29 cellular contexts compared by ENCODE assay signal in the genomic region with DNA sequence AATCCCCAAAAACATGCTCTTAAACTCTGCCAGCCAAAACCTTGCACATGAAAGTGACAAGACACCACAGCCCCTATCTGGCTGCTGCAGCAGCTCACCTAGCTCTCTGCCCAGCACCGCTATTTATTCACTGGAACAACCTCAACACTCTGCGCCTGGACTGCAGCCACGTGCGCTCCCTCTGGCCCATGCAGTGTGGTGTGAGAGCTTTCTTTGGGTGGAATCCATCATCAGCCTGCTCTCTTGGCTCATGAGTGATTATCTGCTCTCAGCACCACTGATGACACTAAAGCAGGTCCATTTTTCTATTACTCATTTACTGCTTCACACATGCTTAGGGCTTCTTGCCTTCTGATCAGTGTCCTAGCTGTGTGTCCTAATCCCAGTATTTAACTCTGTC. TPM values are rescaled to one million over a fixed set of nuclear protein-coding genes. Genes with fewer than 3 reads are reported as not detected.
A peak's percentile ranks its signal among the peaks of the same experiment; 100 is the strongest.
DNase-seq lines count a peak whose midpoint lies in the region; ATAC-seq and TF ChIP-seq lines count a peak whose summit lies in the region.
"Had no signal": no experiment of that assay in that cellular context is flagged by ENCODE, and none has a peak within 500 bp of the region (broad histone marks: within the 10 kb centered on the region; RNA-seq: fewer than 3 reads in every experiment).

No MANE protein-coding gene starts in this region.

- DNase-seq in AG10803 (ENCODE audit: low read depth) (peak; percentile 21), NCI-H1092 treated with DMSO at 0.1 percent for 48 hours (lab: John Stamatoyannopoulos, UW) (peak; percentile 68), cerebellar nuclear complex (lab: John Stamatoyannopoulos, UW) (peak; percentile 60 to 92), kidney glomerular epithelial cell (lab: John Stamatoyannopoulos, UW) (peak; percentile 16), midbrain (lab: John Stamatoyannopoulos, UW) (no peak), sigmoid colon (no peak)
- DNase-seq: activated B cell treated with CpG ODN at 0.5 μM for 24 hours; activated CD4-positive, alpha-beta T cell treated with anti-CD3 and anti-CD28 coated beads, Interleukin-2, amount 50 U/mL, for 1 hour; activated CD8-positive, alpha-beta memory T cell treated with anti-CD3 and anti-CD28 coated beads, Interleukin-2, amount 10 ng/mL, durations not matched to agents 7 days and 5 days; activated T-cell treated with anti-CD3 and anti-CD28 coated beads, Interleukin-2, amount 50 U/mL, for 48 hours; BE2C; H7; mammary epithelial cell; NCI-H1105 treated with DMSO at 0.1 percent for 48 hours; NCI-H524 treated with DMSO at 0.1 percent for 48 hours; Peyer's patch; stimulated activated naive CD8-positive, alpha-beta T cell treated with anti-CD3 and anti-CD28 coated beads, Interleukin-15, Interleukin-2, amounts not matched to agents 100 U/mL and 50 U/mL, for 24 hours; T-helper 1 cell had no signal

- peaks cover 0 to 3% (median 0%) of the 10 kb centered on the region in 3 donors for H3K27me3 ChIP-seq in sigmoid colon
- H3K27me3 ChIP-seq: BE2C, body of pancreas, neural progenitor cell, Peyer's patch, SJSA1, vagina had no signal

- no peak for TF ChIP-seq POLR2A in sigmoid colon (IDR thresholded peaks at IDR 0.05)

- no peaks in the 10 kb centered on the region for H3K4me1 ChIP-seq in sigmoid colon
- H3K4me1 ChIP-seq: BE2C, body of pancreas, neural progenitor cell, Peyer's patch, prostate gland, SJSA1, vagina had no signal

- ATAC-seq in GM21619 (IDR thresholded peaks at IDR 0.05; ENCODE audit: unreplicated experiment): no peak
- no peak for ATAC-seq in HG02885 (IDR thresholded peaks at IDR 0.05; ENCODE audit: poor library complexity, unreplicated experiment)
- ATAC-seq: A549; activated CD8-positive, alpha-beta memory T cell treated with anti-CD3 and anti-CD28 coated beads, Interleukin-2, amount 10 ng/mL, durations not matched to agents 7 days and 5 days; body of pancreas; stimulated activated naive CD8-positive, alpha-beta T cell treated with anti-CD3 and anti-CD28 coated beads, Interleukin-15, Interleukin-2, amounts not matched to agents 100 U/mL and 50 U/mL, for 24 hours had no signal

- H3K27ac ChIP-seq in sigmoid colon: no peak overlapping the region
- H3K27ac ChIP-seq: A549, body of pancreas, neural progenitor cell, Peyer's patch, prostate gland, SJSA1, skin epidermis, thoracic aorta, vagina had no signal

- no peaks in the 10 kb centered on the region for H3K9me3 ChIP-seq in sigmoid colon
- H3K9me3 ChIP-seq: A549, BE2C, body of pancreas, Peyer's patch, prostate gland, SJSA1, thoracic aorta, vagina had no signal

- H3K36me3 ChIP-seq in sigmoid colon: no peaks in the 10 kb centered on the region
- H3K36me3 ChIP-seq: BE2C, neural progenitor cell, Peyer's patch, prostate gland, SJSA1, thoracic aorta, vagina had no signal

- TF ChIP-seq CTCF in AG10803 (conservative IDR thresholded peaks at IDR 0.05; ENCODE audit: low read length): no peak
- TF ChIP-seq CTCF in sigmoid colon (IDR thresholded peaks at IDR 0.05): no peak

- TF ChIP-seq EP300 in sigmoid colon (IDR thresholded peaks at IDR 0.05): no peak

- H3K4me3 ChIP-seq in AG10803 (ENCODE audit: low read length): no peak overlapping the region
- H3K4me3 ChIP-seq in sigmoid colon: no peak overlapping the region
- H3K4me3 ChIP-seq: A549, body of pancreas, neural progenitor cell, Peyer's patch, prostate gland, SJSA1, skin epidermis, thoracic aorta, vagina had no signal

- WGBS in sigmoid colon, 2 donors: 74 to 77% methylated on average over 4 of the region's 4 CpGs

- intact Hi-C loops in sigmoid colon (cut with DNase I): no loop called here

RNA-seq across cellular contexts. Expression of a gene that starts 11.4 kb away (rescaled TPM):
- under 1 TPM in 2 of 4 donors, not detected in 2; under 0.01 TPM for total RNA-seq in sigmoid colon
- polyA plus RNA-seq in sigmoid colon: under 1 TPM; under 0.01 to 0.04 (median under 0.01) TPM
- total RNA-seq: activated B cell treated with CpG ODN at 0.5 μM for 24 hours; activated CD8-positive, alpha-beta memory T cell treated with anti-CD3 and anti-CD28 coated beads, Interleukin-2, amount 10 ng/mL, durations not matched to agents 7 days and 5 days; H7; mammary epithelial cell; thoracic aorta; vagina had no signal
- polyA plus RNA-seq: IgD-negative memory B cell had no signal

Comparison
In these comparisons a context has a peak if more than half of its experiments do, and no peak if none do; other contexts are left out.
1. DNase-seq: peak in AG10803 (single experiment), NCI-H1092 treated with DMSO at 0.1 percent for 48 hours (single experiment), cerebellar nuclear complex (2 of 2) and kidney glomerular epithelial cell (single experiment); none in midbrain (single experiment) and sigmoid colon (single experiment).